Comparison of ENCODE assay signal across 2 cellular contexts in the genomic region with DNA sequence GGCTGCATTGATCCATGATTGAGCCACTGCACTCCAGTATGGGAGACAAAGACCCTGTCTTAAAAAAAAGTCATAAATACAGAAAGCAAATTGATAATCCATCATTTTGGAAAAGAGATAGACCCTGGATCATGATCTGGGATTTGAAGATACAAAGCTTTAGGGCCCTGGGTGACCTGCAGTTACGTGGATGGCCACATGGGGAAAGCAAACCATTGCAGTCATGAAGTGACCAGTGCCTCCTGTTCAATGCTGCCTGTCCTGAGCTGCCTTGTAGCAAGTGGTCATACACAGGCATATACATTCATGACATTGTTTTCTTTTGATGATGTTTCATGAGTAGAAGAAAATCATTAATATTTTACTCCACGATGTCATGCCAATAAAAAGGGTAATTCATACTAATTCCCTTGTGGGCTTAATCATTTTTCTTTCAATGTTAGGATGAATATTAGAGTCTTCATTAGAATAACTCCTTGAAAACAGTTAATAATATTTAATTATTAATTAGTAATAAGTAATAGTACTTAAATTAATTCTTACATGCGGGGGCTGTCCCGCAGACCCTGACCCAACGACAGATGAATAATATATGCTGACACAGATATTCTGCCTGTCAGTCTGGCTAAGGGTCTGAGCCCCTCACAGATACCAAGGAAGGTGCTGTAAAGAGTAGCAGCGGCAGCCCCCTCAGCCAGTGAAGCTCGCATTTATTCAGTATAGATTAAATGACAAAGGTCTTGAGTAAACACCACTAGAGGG.
TF ChIP-seq lines count a peak whose summit lies in the region.

No MANE protein-coding gene starts in this region.

TF ChIP-seq in IMR-90, 13 proteins besides CTCF, POLR2A, EP300 and RAD21 (continued from another document):
- TF ChIP-seq USF2 (IDR thresholded peaks at IDR 0.05; ENCODE audit: low read depth, low read length) (no peak), MAFK (IDR thresholded peaks at IDR 0.05; ENCODE audit: low read depth, low read length) (peak; percentile 38; the same call in 1 of the 2 replicates), NFE2L2 (IDR thresholded peaks at IDR 0.05; ENCODE audit: low read depth, low read length) (no peak)
TF ChIP-seq in IMR-90: peak in this region for 1.

TF ChIP-seq in WTC11, 78 proteins besides CTCF, POLR2A, EP300 and RAD21 (continued from another document):
- TF ChIP-seq ZNF281 (CRISPR knock-in tag; IDR thresholded peaks at IDR 0.05) (no peak), EMX1 (CRISPR knock-in tag; IDR thresholded peaks at IDR 0.05) (no peak), ZBTB21 (CRISPR knock-in tag; IDR thresholded peaks at IDR 0.05; ENCODE audit: borderline replicate concordance) (no peak)
- TF ChIP-seq, protein P1, sequence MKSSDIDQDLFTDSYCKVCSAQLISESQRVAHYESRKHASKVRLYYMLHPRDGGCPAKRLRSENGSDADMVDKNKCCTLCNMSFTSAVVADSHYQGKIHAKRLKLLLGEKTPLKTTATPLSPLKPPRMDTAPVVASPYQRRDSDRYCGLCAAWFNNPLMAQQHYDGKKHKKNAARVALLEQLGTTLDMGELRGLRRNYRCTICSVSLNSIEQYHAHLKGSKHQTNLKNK (CRISPR knock-in tag; IDR thresholded peaks at IDR 0.05) = no peak
- TF ChIP-seq, protein P2, sequence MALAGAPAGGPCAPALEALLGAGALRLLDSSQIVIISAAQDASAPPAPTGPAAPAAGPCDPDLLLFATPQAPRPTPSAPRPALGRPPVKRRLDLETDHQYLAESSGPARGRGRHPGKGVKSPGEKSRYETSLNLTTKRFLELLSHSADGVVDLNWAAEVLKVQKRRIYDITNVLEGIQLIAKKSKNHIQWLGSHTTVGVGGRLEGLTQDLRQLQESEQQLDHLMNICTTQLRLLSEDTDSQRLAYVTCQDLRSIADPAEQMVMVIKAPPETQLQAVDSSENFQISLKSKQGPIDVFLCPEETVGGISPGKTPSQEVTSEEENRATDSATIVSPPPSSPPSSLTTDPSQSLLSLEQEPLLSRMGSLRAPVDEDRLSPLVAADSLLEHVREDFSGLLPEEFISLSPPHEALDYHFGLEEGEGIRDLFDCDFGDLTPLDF (CRISPR knock-in tag; IDR thresholded peaks at IDR 0.05) = no peak
